Comparison of ENCODE assay signal across 12 cellular contexts in genomic region chr11:44619931-44620725, GRCh38. TPM values are rescaled to one million over a fixed set of nuclear protein-coding genes. Genes with fewer than 3 reads are reported as not detected.
DNase-seq lines count a peak whose midpoint lies in the region; ATAC-seq and TF ChIP-seq lines count a peak whose summit lies in the region.
"Had no signal": no experiment of that assay in that cellular context is flagged by ENCODE, and none has a peak within 500 bp of the region (broad histone marks: within the 10 kb centered on the region; RNA-seq: fewer than 3 reads in every experiment).

No MANE protein-coding gene starts in this region.

- H3K27ac ChIP-seq in endodermal cell (ENCODE audit: low read depth, low read length) = no peak overlapping the region
- H3K27ac ChIP-seq: A549 had no signal

- no peak for TF ChIP-seq CTCF in endodermal cell (conservative IDR thresholded peaks at IDR 0.05)

- peaks cover 11% of the 10 kb centered on the region for H3K27me3 ChIP-seq in endodermal cell (ENCODE audit: control insufficient read depth, insufficient read depth, low read length, poor library complexity, severe bottlenecking)

- H3K4me1 Mint-ChIP-seq in activated CD4-positive, alpha-beta T cell treated with anti-CD3 and anti-CD28 coated beads for 36 hours = peaks cover 44% of the 10 kb centered on the region
- peaks cover 41% of the 10 kb centered on the region for H3K4me1 Mint-ChIP-seq in T-helper 17 cell
- H3K4me1 Mint-ChIP-seq in endodermal cell = no peaks in the 10 kb centered on the region

- peaks cover 50% of the 10 kb centered on the region for H3K36me3 Mint-ChIP-seq in activated CD4-positive, alpha-beta T cell treated with anti-CD3 and anti-CD28 coated beads for 36 hours (ENCODE audit: low read depth)
- peaks cover 2% of the 10 kb centered on the region for H3K36me3 Mint-ChIP-seq in T-helper 17 cell (ENCODE audit: low read depth)
- no peaks in the 10 kb centered on the region for H3K36me3 Mint-ChIP-seq in endodermal cell (ENCODE audit: low read depth)

- H3K4me1 ChIP-seq in endodermal cell (ENCODE audit: control insufficient read depth, insufficient read depth, low read length) = no peaks in the 10 kb centered on the region
- H3K4me1 ChIP-seq: A549 had no signal

- H3K27ac Mint-ChIP-seq in activated CD4-positive, alpha-beta T cell treated with anti-CD3 and anti-CD28 coated beads for 36 hours = no peak overlapping the region
- H3K27ac Mint-ChIP-seq in T-helper 17 cell = peak overlapping the region; percentile 85
- H3K27ac Mint-ChIP-seq in endodermal cell = no peak overlapping the region
- H3K27ac Mint-ChIP-seq: activated naive CD4-positive, alpha-beta T cell treated with anti-CD3 and anti-CD28 coated beads, Interleukin-2, amount 50 U/mL, for 24 hours had no signal

- H3K9me3 Mint-ChIP-seq in activated CD4-positive, alpha-beta T cell treated with anti-CD3 and anti-CD28 coated beads for 36 hours (ENCODE audit: low read depth) = no peaks in the 10 kb centered on the region
- H3K9me3 Mint-ChIP-seq in endodermal cell = no peaks in the 10 kb centered on the region
- H3K9me3 Mint-ChIP-seq: activated naive CD4-positive, alpha-beta T cell treated with anti-CD3 and anti-CD28 coated beads, Interleukin-2, amount 50 U/mL, for 24 hours had no signal

- intact Hi-C loops in activated CD4-positive, alpha-beta T cell treated with anti-CD3 and anti-CD28 coated beads for 36 hours (cut with DNase I, micrococcal nuclease) = loop anchor here (5.0 to 10.0 kb wide), 3 partner anchors 105 to 335 kb away; partner anchors contain the start of gene TSPAN18 (in 1 of the 2)
- intact Hi-C loops in posterior vena cava (cut with DNase I) = loop anchor here (2.0 to 10.0 kb wide), 5 partner anchors 61 to 287 kb away; partner anchors contain the start of gene TSPAN18 (in 2 of the 2)

- H3K4me3 ChIP-seq in endodermal cell (ENCODE audit: low read length) = no peak overlapping the region
- H3K4me3 ChIP-seq: A549 had no signal

- no peaks in the 10 kb centered on the region for H3K36me3 ChIP-seq in endodermal cell (ENCODE audit: control insufficient read depth, insufficient read depth, low read length)

- 89 to 93% methylated on average over 3 to 8 of the region's 9 CpGs for WGBS in endodermal cell (ENCODE audit: insufficient coverage in 1 of 2, insufficient read length in 1 of 2), 2 experiments

- no peaks in the 10 kb centered on the region for H3K27me3 Mint-ChIP-seq in activated CD4-positive, alpha-beta T cell treated with anti-CD3 and anti-CD28 coated beads for 36 hours
- H3K27me3 Mint-ChIP-seq in T-helper 17 cell = no peaks in the 10 kb centered on the region
- peaks cover 19% of the 10 kb centered on the region for H3K27me3 Mint-ChIP-seq in endodermal cell (ENCODE audit: insufficient read depth)
- H3K27me3 Mint-ChIP-seq: activated naive CD4-positive, alpha-beta T cell treated with anti-CD3 and anti-CD28 coated beads, Interleukin-2, amount 50 U/mL, for 24 hours had no signal

- DNase-seq in activated CD4-positive, alpha-beta T cell treated with anti-CD3 and anti-CD28 coated beads for 36 hours = peak; percentile 3
- no peak for DNase-seq in activated CD4-positive, alpha-beta T cell treated with anti-CD3 and anti-CD28 coated beads for 4 hours
- peak in 2 of 3 donors; percentile 2 to 6 for DNase-seq in T-helper 17 cell
- DNase-seq in endodermal cell = peak; percentile 34
- peak; percentile 72 for DNase-seq in posterior vena cava (ENCODE audit: low spot score)
- no peak for DNase-seq in dedifferentiated amniotic fluid mesenchymal stem cell (ENCODE audit: extremely low spot score)
- no peak for DNase-seq in AG20443 (ENCODE audit: low spot score)
- DNase-seq: cortex of kidney, SIG-M5 had no signal

- no peak for ATAC-seq in activated CD4-positive, alpha-beta T cell treated with anti-CD3 and anti-CD28 coated beads for 36 hours
- ATAC-seq in T-helper 17 cell = no peak
- no peak for ATAC-seq in HG02623 (IDR thresholded peaks at IDR 0.05; ENCODE audit: unreplicated experiment)

- POLR2A ChIA-PET in activated CD4-positive, alpha-beta T cell treated with anti-CD3 and anti-CD28 coated beads for 36 hours (lab: Charles Lee) = no interaction called here

- CTCF ChIA-PET in activated CD4-positive, alpha-beta T cell treated with anti-CD3 and anti-CD28 coated beads for 36 hours (lab: Charles Lee) = interaction anchor here (0.7 to 1.9 kb wide), 4 partner anchors 24 to 292 kb away, joined by 3 to 6 read pairs (median 4); partner anchors contain the start of gene CD82

- H3K9me3 ChIP-seq in T-helper 17 cell (ENCODE audit: control insufficient read depth, low read length, poor library complexity, severe bottlenecking) = no peaks in the 10 kb centered on the region
- no peaks in the 10 kb centered on the region for H3K9me3 ChIP-seq in endodermal cell (ENCODE audit: control insufficient read depth, low read length)
- H3K9me3 ChIP-seq: A549 had no signal

- H3K9ac ChIP-seq in endodermal cell (ENCODE audit: extremely low read depth, low read length, poor library complexity, severe bottlenecking) = no peak overlapping the region

- no peak overlapping the region for H3K4me3 Mint-ChIP-seq in activated CD4-positive, alpha-beta T cell treated with anti-CD3 and anti-CD28 coated beads for 36 hours
- peak overlapping the region; percentile 39 for H3K4me3 Mint-ChIP-seq in T-helper 17 cell
- no peak overlapping the region for H3K4me3 Mint-ChIP-seq in endodermal cell
- H3K4me3 Mint-ChIP-seq: activated naive CD4-positive, alpha-beta T cell treated with anti-CD3 and anti-CD28 coated beads, Interleukin-2, amount 50 U/mL, for 24 hours had no signal

RNA-seq across cellular contexts. Expression of gene CD82, which starts 54.7 kb away (rescaled TPM):
- total RNA-seq in activated CD4-positive, alpha-beta T cell treated with anti-CD3 and anti-CD28 coated beads for 36 hours = 100 to 1,000 TPM; 239 to 272 TPM
- total RNA-seq in T-helper 17 cell (100 to 1,000 TPM; 112 to 146 TPM), endodermal cell (1 to 10 TPM; 1.7 to 3.0 TPM), posterior vena cava (10 to 100 TPM; 26.8 to 28.6 TPM)
- polyA plus RNA-seq in endodermal cell (2013, experiment 1 of 2) = 19.6 TPM
- 12.6 TPM for polyA plus RNA-seq in endodermal cell (2013, experiment 2 of 2)

Comparison
In these comparisons a context has a peak if more than half of its experiments do, and no peak if none do; other contexts are left out.
1. DNase-seq: peak in activated CD4-positive, alpha-beta T cell treated with anti-CD3 and anti-CD28 coated beads for 36 hours (single experiment), T-helper 17 cell (2 of 3), endodermal cell (single experiment) and posterior vena cava (single experiment); none in activated CD4-positive, alpha-beta T cell treated with anti-CD3 and anti-CD28 coated beads for 4 hours (0 of 2), dedifferentiated amniotic fluid mesenchymal stem cell (single experiment) and AG20443 (single experiment).
2. RNA of gene CD82, which starts 54.7 kb away (total RNA-seq): 239 to 272 TPM in activated CD4-positive, alpha-beta T cell treated with anti-CD3 and anti-CD28 coated beads for 36 hours, 112 to 146 TPM in T-helper 17 cell and 26.8 to 28.6 TPM in posterior vena cava; 1.7 to 3.0 TPM in endodermal cell; every median in the first group is over 4 times any median in the second.